8 cellular contexts compared by ENCODE assay signal in the genomic region with DNA sequence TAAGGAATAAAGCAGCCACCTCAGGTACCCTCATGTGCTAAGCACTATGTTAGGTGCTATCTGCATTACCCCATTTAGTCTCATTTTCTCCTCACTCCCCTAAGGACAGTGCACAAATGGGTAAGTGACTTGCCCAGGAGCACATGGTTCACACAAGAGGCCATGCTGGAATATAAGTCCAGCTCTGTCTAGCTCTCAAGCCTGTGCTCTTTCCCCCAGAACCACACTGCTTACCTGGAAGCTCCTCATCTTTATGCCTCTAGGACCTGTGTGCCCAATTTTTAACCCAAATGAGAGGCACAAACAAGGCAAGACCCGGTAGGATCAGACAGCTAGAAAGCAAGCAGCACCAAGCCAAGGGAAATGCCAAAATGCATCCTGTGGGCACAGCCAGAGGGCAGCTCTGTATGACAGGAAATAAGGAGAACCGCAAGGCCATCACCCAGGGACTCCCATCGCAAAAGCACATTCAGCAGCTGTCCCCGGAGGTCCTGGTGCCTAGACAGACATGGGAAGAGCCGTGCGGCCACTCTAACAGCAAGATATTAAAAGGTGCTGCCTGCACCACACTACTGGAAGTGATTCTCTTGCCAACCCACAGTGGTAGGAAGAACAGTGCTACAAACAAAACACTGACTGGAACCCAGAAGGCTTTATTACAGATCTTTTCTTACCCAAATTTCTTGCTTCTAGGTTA.
DNase-seq lines count a peak whose midpoint lies in the region; ATAC-seq and TF ChIP-seq lines count a peak whose summit lies in the region.

No MANE protein-coding gene starts in this region.

- DNase-seq in H4 (ENCODE audit: low spot score) (peak; percentile 85), SHP77 treated with DMSO at 0.1 percent for 48 hours (lab: John Stamatoyannopoulos, UW) (peak; percentile 24), chondrocyte (ENCODE audit: low spot score) (no peak), BE2C (no peak), cerebellum (ENCODE audit: low spot score) (no peak), dorsolateral prefrontal cortex (no peak)

- ATAC-seq in GM21381 (IDR thresholded peaks at IDR 0.05; ENCODE audit: unreplicated experiment) = no peak

- H3K27me3 Mint-ChIP-seq in chondrocyte (ENCODE audit: low read depth) = no peaks in the 10 kb centered on the region

- H3K27ac ChIP-seq in skin epidermis = peak overlapping the region in 18 of 21 experiments; percentile 15 to 81 (median 56)
- peak overlapping the region in 13 of 59 donors; percentile 3 to 39 (median 29) for H3K27ac ChIP-seq in dorsolateral prefrontal cortex

- TF ChIP-seq CTCF in chondrocyte (IDR thresholded peaks at IDR 0.05) = no peak
- TF ChIP-seq CTCF in BE2C (IDR thresholded peaks at IDR 0.05; ENCODE audit: low read depth, low read length) = no peak
- TF ChIP-seq CTCF in dorsolateral prefrontal cortex (IDR thresholded peaks at IDR 0.05 in 54 of 56, conservative IDR thresholded peaks at IDR 0.05 in 2 of 56; ENCODE audit: low read depth in 1 of 56, partially characterized antibody in 56 of 56) = no peak

- H3K4me1 Mint-ChIP-seq in chondrocyte (ENCODE audit: low read depth) = peaks cover 50% of the 10 kb centered on the region

- no peaks in the 10 kb centered on the region for H3K36me3 Mint-ChIP-seq in chondrocyte (ENCODE audit: low read depth)

- H3K27ac Mint-ChIP-seq in chondrocyte (ENCODE audit: unreplicated experiment) = peak overlapping the region; percentile 72

- H3K4me3 ChIP-seq in skin epidermis (no peak overlapping the region), BE2C (ENCODE audit: low read depth, low read length) (no peak overlapping the region), dorsolateral prefrontal cortex (no peak overlapping the region)

- H3K4me1 ChIP-seq in BE2C = no peaks in the 10 kb centered on the region

- H3K36me3 ChIP-seq in BE2C = no peaks in the 10 kb centered on the region

- intact Hi-C loops in dorsolateral prefrontal cortex (cut with DNase I) = no loop called here

- H3K9me3 ChIP-seq in BE2C = no peaks in the 10 kb centered on the region

- no peak overlapping the region for H3K4me3 Mint-ChIP-seq in chondrocyte (ENCODE audit: unreplicated experiment)

- H3K27me3 ChIP-seq in BE2C (no peaks in the 10 kb centered on the region), dorsolateral prefrontal cortex (no peaks in the 10 kb centered on the region)

- no peaks in the 10 kb centered on the region for H3K9me3 Mint-ChIP-seq in chondrocyte (ENCODE audit: low read depth)

Comparison
In these comparisons a context has a peak if more than half of its experiments do, and no peak if none do; other contexts are left out.
1. DNase-seq: peak in H4 (single experiment) and SHP77 treated with DMSO at 0.1 percent for 48 hours (single experiment); none in chondrocyte (single experiment), BE2C (single experiment), cerebellum (single experiment) and dorsolateral prefrontal cortex (0 of 10).